In genomic region chr2:112764071-112765044, GRCh38 we compare ENCODE assay signal across 8 cellular contexts.
A peak's percentile ranks its signal among the peaks of the same experiment; 100 is the strongest.
DNase-seq lines count a peak whose midpoint lies in the region; TF ChIP-seq lines count a peak whose summit lies in the region.

Gene CKAP2L, minus strand, starts transcription at chr2:112764609. Its CDS starts 11 bp downstream, at chr2:112764598.

- H3K36me3 Mint-ChIP-seq in nephron progenitor cell (ENCODE audit: low read depth), result peaks cover 25% of the 10 kb centered on the region
- H3K36me3 Mint-ChIP-seq in stimulated activated naive CD8-positive, alpha-beta T cell treated with anti-CD3 and anti-CD28 coated beads, Interleukin-15, Interleukin-2, amounts not matched to agents 100 ng/mL and 50 ng/mL, for 24 hours (ENCODE audit: low read depth), result peaks cover 17% of the 10 kb centered on the region

- H3K9me3 Mint-ChIP-seq in nephron progenitor cell, result peaks cover 11% of the 10 kb centered on the region
- H3K9me3 Mint-ChIP-seq in stimulated activated naive CD8-positive, alpha-beta T cell treated with anti-CD3 and anti-CD28 coated beads, Interleukin-15, Interleukin-2, amounts not matched to agents 100 ng/mL and 50 ng/mL, for 24 hours, result no peaks in the 10 kb centered on the region

- peak within 1 kb of the TSS; percentile 89 for H3K4me3 Mint-ChIP-seq in nephron progenitor cell
- H3K4me3 Mint-ChIP-seq in stimulated activated naive CD8-positive, alpha-beta T cell treated with anti-CD3 and anti-CD28 coated beads, Interleukin-15, Interleukin-2, amounts not matched to agents 100 ng/mL and 50 ng/mL, for 24 hours, result peak within 1 kb of the TSS; percentile 95

- H3K27me3 ChIP-seq in MM.1S (replicated peaks; ENCODE audit: insufficient read depth, low read length), result no peaks in the 10 kb centered on the region

- H4K20me1 ChIP-seq in MM.1S (ENCODE audit: insufficient read depth, low read length), result no peaks in the 10 kb centered on the region

- no peaks in the 10 kb centered on the region for H3K4me1 ChIP-seq in ES-I3 (ENCODE audit: insufficient read depth, low read length)
- H3K4me1 ChIP-seq in MM.1S (ENCODE audit: low read length), result 0 out of 2 replicates have a peak, but pooled peaks cover 11% of the 10 kb centered on the region

- H3K4me1 Mint-ChIP-seq in nephron progenitor cell, result peaks cover 34% of the 10 kb centered on the region
- peaks cover 37% of the 10 kb centered on the region for H3K4me1 Mint-ChIP-seq in stimulated activated naive CD8-positive, alpha-beta T cell treated with anti-CD3 and anti-CD28 coated beads, Interleukin-15, Interleukin-2, amounts not matched to agents 100 ng/mL and 50 ng/mL, for 24 hours (ENCODE audit: low read depth)

- peak within 1 kb of the TSS; percentile 87 for H3K4me2 ChIP-seq in MM.1S (ENCODE audit: low read depth, low read length)

- H3K79me2 ChIP-seq in MM.1S (ENCODE audit: low read length), result peaks cover 43% of the 10 kb centered on the region

- H3K4me3 ChIP-seq in MM.1S (ENCODE audit: low read length), result peak within 1 kb of the TSS; percentile 94

- no peaks in the 10 kb centered on the region for H3K9me3 ChIP-seq in ES-I3 (ENCODE audit: control insufficient read depth, insufficient read depth, low read length)
- H3K9me3 ChIP-seq in MM.1S (replicated peaks; ENCODE audit: insufficient read depth, low read length), result no peaks in the 10 kb centered on the region

- peak within 1 kb of the TSS; percentile 95 for H3K27ac Mint-ChIP-seq in nephron progenitor cell
- H3K27ac Mint-ChIP-seq in stimulated activated naive CD8-positive, alpha-beta T cell treated with anti-CD3 and anti-CD28 coated beads, Interleukin-15, Interleukin-2, amounts not matched to agents 100 ng/mL and 50 ng/mL, for 24 hours, result peak within 1 kb of the TSS; percentile 53

- DNase-seq in HCEC 1CT, result peak; percentile 99
- DNase-seq in MM.1S, result peak; percentile 99
- DNase-seq in SHP77 treated with DMSO at 0.1 percent for 48 hours (lab: John Stamatoyannopoulos, UW), result peak; percentile 92
- peak; percentile 93 for DNase-seq in activated effector memory CD4-positive, alpha-beta T cell treated with Interleukin-2 at 50 U/mL for 16 hours
- DNase-seq in fibroblast of the conjunctiva (ENCODE audit: low read depth), result peak; percentile 97
- DNase-seq in nephron progenitor cell, result peak; percentile 96

- H3K9ac ChIP-seq in ES-I3 (ENCODE audit: low read depth, low read length), result peak within 1 kb of the TSS; percentile 73
- peak within 1 kb of the TSS; percentile 78 for H3K9ac ChIP-seq in MM.1S (ENCODE audit: low read length)

- no peaks in the 10 kb centered on the region for H3K9me2 ChIP-seq in MM.1S (replicated peaks; ENCODE audit: insufficient read depth, low read length)

- peak within 1 kb of the TSS; percentile 91 for H2AFZ ChIP-seq in MM.1S (ENCODE audit: low read length)

- peaks cover 5% of the 10 kb centered on the region for H3K27me3 Mint-ChIP-seq in nephron progenitor cell (ENCODE audit: low read depth, poor library complexity)
- no peaks in the 10 kb centered on the region for H3K27me3 Mint-ChIP-seq in stimulated activated naive CD8-positive, alpha-beta T cell treated with anti-CD3 and anti-CD28 coated beads, Interleukin-15, Interleukin-2, amounts not matched to agents 100 ng/mL and 50 ng/mL, for 24 hours

- H3K27ac ChIP-seq in MM.1S (ENCODE audit: low read length), result peak within 1 kb of the TSS; percentile 41; the same call in 1 of the 2 replicates

- no peaks in the 10 kb centered on the region for H3F3A ChIP-seq in MM.1S (ENCODE audit: insufficient read depth, low read length)

- no peaks in the 10 kb centered on the region for H3K36me3 ChIP-seq in ES-I3 (ENCODE audit: insufficient read depth, low read length)
- peaks cover 8% of the 10 kb centered on the region for H3K36me3 ChIP-seq in MM.1S (replicated peaks; ENCODE audit: insufficient read depth, low read length)

- TF ChIP-seq CTCF in MM.1S (IDR thresholded peaks at IDR 0.05; ENCODE audit: low read length) (no peak), nephron progenitor cell (IDR thresholded peaks at IDR 0.05) (no peak)

Comparison
In these comparisons a context has a peak if more than half of its experiments do, and no peak if none do; other contexts are left out.
1. Peak in every context shown above with its lines: DNase-seq, H3K4me3 ChIP-seq and H3K27ac ChIP-seq.